10 cellular contexts compared by ENCODE assay signal in genomic region chr19:49862411-49863253, GRCh38. TPM values are rescaled to one million over a fixed set of nuclear protein-coding genes. Genes with fewer than 3 reads are reported as not detected.
DNase-seq lines count a peak whose midpoint lies in the region; ATAC-seq and TF ChIP-seq lines count a peak whose summit lies in the region.
"Had no signal": no experiment of that assay in that cellular context is flagged by ENCODE, and none has a peak within 500 bp of the region (broad histone marks: within the 10 kb centered on the region; RNA-seq: fewer than 3 reads in every experiment).

No MANE protein-coding gene starts in this region.

- H3K9ac ChIP-seq in Karpas-422 (ENCODE audit: low read length), result no peak overlapping the region

- H3K4me3 ChIP-seq in Karpas-422 (ENCODE audit: low read length) (no peak overlapping the region), retinal pigment epithelial cell (ENCODE audit: low read length) (no peak overlapping the region)

- intact Hi-C loops in activated CD4-positive, alpha-beta T cell treated with anti-CD3 and anti-CD28 coated beads for 36 hours (cut with DNase I, micrococcal nuclease), result no loop called here
- intact Hi-C loops in activated CD4-positive, alpha-beta T cell treated with anti-CD3 and anti-CD28 coated beads, Interleukin-2, amount 10 ng/mL, durations not matched to agents 24 days and 14 days (cut with micrococcal nuclease), result no loop called here

- no peak overlapping the region for H3K27ac ChIP-seq in Karpas-422 (ENCODE audit: low read length)
- H3K27ac ChIP-seq: epithelial cell of prostate had no signal

- no peak for ATAC-seq in activated CD4-positive, alpha-beta T cell treated with anti-CD3 and anti-CD28 coated beads for 36 hours
- no peak for ATAC-seq in omental fat pad (ENCODE audit: low FRiP score)

- peaks cover 35% of the 10 kb centered on the region for H4K20me1 ChIP-seq in Karpas-422 (ENCODE audit: insufficient read depth, low read depth, low read length)

- no peak overlapping the region for H2AFZ ChIP-seq in Karpas-422 (ENCODE audit: low read length)

- CTCF ChIA-PET in activated CD4-positive, alpha-beta T cell treated with anti-CD3 and anti-CD28 coated beads for 36 hours (lab: Charles Lee), result interaction anchor here (0.5 kb wide), 1 partner anchor 288 kb away, joined by 3 read pairs; no protein-coding TSS in a partner anchor

- TF ChIP-seq CTCF in endothelial cell (IDR thresholded peaks at IDR 0.05; ENCODE audit: unreplicated experiment) (no peak), retinal pigment epithelial cell (conservative IDR thresholded peaks at IDR 0.05; ENCODE audit: low read depth, low read length) (peak; percentile 49), omental fat pad (IDR thresholded peaks at IDR 0.05) (no peak)

- peaks cover 31% of the 10 kb centered on the region for H3K79me2 ChIP-seq in Karpas-422 (ENCODE audit: low read length)

- DNase-seq in activated CD4-positive, alpha-beta T cell treated with anti-CD3 and anti-CD28 coated beads for 36 hours, result peak; percentile 58
- DNase-seq in activated CD4-positive, alpha-beta T cell treated with anti-CD3 and anti-CD28 coated beads, Interleukin-2, amount 10 ng/mL, durations not matched to agents 24 days and 14 days, result no peak
- DNase-seq in Karpas-422, result peak; percentile 67
- DNase-seq in endothelial cell (ENCODE audit: low spot score), result peak; percentile 60
- DNase-seq in retinal pigment epithelial cell (ENCODE audit: low read depth), result no peak
- no peak for DNase-seq in middle frontal gyrus (ENCODE audit: extremely low spot score, low spot score)
- no peak for DNase-seq in omental fat pad (ENCODE audit: low spot score)
- no peak for DNase-seq in central memory CD4-positive, alpha-beta T cell

- POLR2A ChIA-PET in activated CD4-positive, alpha-beta T cell treated with anti-CD3 and anti-CD28 coated beads for 36 hours (lab: Charles Lee), result interaction anchor here (1.0 kb wide), 1 partner anchor 68 kb away, joined by 3 read pairs; no protein-coding TSS in a partner anchor

- peaks cover 18% of the 10 kb centered on the region for H3K4me1 ChIP-seq in Karpas-422 (ENCODE audit: low read length)

- no peaks in the 10 kb centered on the region for H3K27me3 ChIP-seq in Karpas-422 (ENCODE audit: low read length)

- H3K9me3 ChIP-seq in Karpas-422 (ENCODE audit: low read length), result no peaks in the 10 kb centered on the region

- H3K36me3 ChIP-seq in Karpas-422 (ENCODE audit: insufficient read depth, low read length), result peaks cover 35% of the 10 kb centered on the region

- no peaks in the 10 kb centered on the region for H3K9me2 ChIP-seq in Karpas-422 (replicated peaks; ENCODE audit: insufficient read depth, low read length)

- H3K9me3 Mint-ChIP-seq in activated CD4-positive, alpha-beta T cell treated with anti-CD3 and anti-CD28 coated beads for 36 hours (ENCODE audit: low read depth), result no peaks in the 10 kb centered on the region
- no peaks in the 10 kb centered on the region for H3K9me3 Mint-ChIP-seq in activated CD4-positive, alpha-beta T cell treated with anti-CD3 and anti-CD28 coated beads, Interleukin-2, amount 10 ng/mL, durations not matched to agents 24 days and 14 days
- H3K9me3 Mint-ChIP-seq in endothelial cell (ENCODE audit: unreplicated experiment), result no peaks in the 10 kb centered on the region
- H3K9me3 Mint-ChIP-seq: CD4-positive, alpha-beta memory T cell had no signal

- H3K27me3 Mint-ChIP-seq in activated CD4-positive, alpha-beta T cell treated with anti-CD3 and anti-CD28 coated beads for 36 hours, result no peaks in the 10 kb centered on the region
- H3K27me3 Mint-ChIP-seq in activated CD4-positive, alpha-beta T cell treated with anti-CD3 and anti-CD28 coated beads, Interleukin-2, amount 10 ng/mL, durations not matched to agents 24 days and 14 days, result no peaks in the 10 kb centered on the region
- peaks cover 33% of the 10 kb centered on the region for H3K27me3 Mint-ChIP-seq in endothelial cell (ENCODE audit: unreplicated experiment)
- H3K27me3 Mint-ChIP-seq: CD4-positive, alpha-beta memory T cell had no signal

- H3K4me1 Mint-ChIP-seq in activated CD4-positive, alpha-beta T cell treated with anti-CD3 and anti-CD28 coated beads for 36 hours, result peaks cover 24% of the 10 kb centered on the region
- peaks cover 19% of the 10 kb centered on the region for H3K4me1 Mint-ChIP-seq in activated CD4-positive, alpha-beta T cell treated with anti-CD3 and anti-CD28 coated beads, Interleukin-2, amount 10 ng/mL, durations not matched to agents 24 days and 14 days
- H3K4me1 Mint-ChIP-seq in endothelial cell (ENCODE audit: unreplicated experiment), result peaks cover 19% of the 10 kb centered on the region

- no peak overlapping the region for H3K27ac Mint-ChIP-seq in activated CD4-positive, alpha-beta T cell treated with anti-CD3 and anti-CD28 coated beads for 36 hours
- H3K27ac Mint-ChIP-seq in activated CD4-positive, alpha-beta T cell treated with anti-CD3 and anti-CD28 coated beads, Interleukin-2, amount 10 ng/mL, durations not matched to agents 24 days and 14 days, result no peak overlapping the region
- H3K27ac Mint-ChIP-seq in endothelial cell (ENCODE audit: unreplicated experiment), result peak overlapping the region; percentile 80

- H3K36me3 Mint-ChIP-seq in activated CD4-positive, alpha-beta T cell treated with anti-CD3 and anti-CD28 coated beads for 36 hours (ENCODE audit: low read depth), result peaks cover 54% of the 10 kb centered on the region
- peaks cover 47% of the 10 kb centered on the region for H3K36me3 Mint-ChIP-seq in activated CD4-positive, alpha-beta T cell treated with anti-CD3 and anti-CD28 coated beads, Interleukin-2, amount 10 ng/mL, durations not matched to agents 24 days and 14 days (ENCODE audit: low read depth)
- H3K36me3 Mint-ChIP-seq in endothelial cell (ENCODE audit: low read depth, unreplicated experiment), result peaks cover 38% of the 10 kb centered on the region

- H3K4me2 ChIP-seq in Karpas-422 (ENCODE audit: low read depth, low read length, poor library complexity, severe bottlenecking), result no peak overlapping the region

- H3K4me3 Mint-ChIP-seq in activated CD4-positive, alpha-beta T cell treated with anti-CD3 and anti-CD28 coated beads for 36 hours, result no peak overlapping the region
- H3K4me3 Mint-ChIP-seq in activated CD4-positive, alpha-beta T cell treated with anti-CD3 and anti-CD28 coated beads, Interleukin-2, amount 10 ng/mL, durations not matched to agents 24 days and 14 days, result no peak overlapping the region
- H3K4me3 Mint-ChIP-seq in endothelial cell (ENCODE audit: unreplicated experiment), result peak overlapping the region; percentile 85

RNA-seq across cellular contexts. Expression of gene PNKP, which starts 4.7 kb away (rescaled TPM):
- total RNA-seq in activated CD4-positive, alpha-beta T cell treated with anti-CD3 and anti-CD28 coated beads for 36 hours, result 10 to 100 TPM; 59.5 to 65.7 TPM
- 123 and 124 TPM in 2 replicates for total RNA-seq in activated CD4-positive, alpha-beta T cell treated with anti-CD3 and anti-CD28 coated beads, Interleukin-2, amount 10 ng/mL, durations not matched to agents 24 days and 14 days
- total RNA-seq in Karpas-422 (2014; rRNA removed; shearing (Covaris generic); ENCODE audit: low replicate concordance), result 49.4 and 101 TPM in 2 replicates
- total RNA-seq in endothelial cell (ENCODE audit: unreplicated experiment) (96.0 TPM), omental fat pad (10 to 100 TPM; 33.9 to 69.7 (median 50.2) TPM)

RNA-seq across cellular contexts. Expression of gene PTOV1, which starts 11.7 kb away (rescaled TPM):
- total RNA-seq in activated CD4-positive, alpha-beta T cell treated with anti-CD3 and anti-CD28 coated beads for 36 hours, result 100 to 1,000 TPM in 1 of 2 experiments, 10 to 100 TPM in 1; 76.9 to 104 TPM
- 121 and 124 TPM in 2 replicates for total RNA-seq in activated CD4-positive, alpha-beta T cell treated with anti-CD3 and anti-CD28 coated beads, Interleukin-2, amount 10 ng/mL, durations not matched to agents 24 days and 14 days
- total RNA-seq in Karpas-422 (2014; rRNA removed; shearing (Covaris generic); ENCODE audit: low replicate concordance), result 67.8 and 114 TPM in 2 replicates
- total RNA-seq in endothelial cell (ENCODE audit: unreplicated experiment) (231 TPM), omental fat pad (10 to 100 TPM; 37.3 to 64.8 (median 58.1) TPM)

RNA-seq across cellular contexts. Expression of gene AKT1S1, which starts 14.5 kb away (rescaled TPM):
- total RNA-seq in activated CD4-positive, alpha-beta T cell treated with anti-CD3 and anti-CD28 coated beads for 36 hours, result 10 to 100 TPM; 16.1 to 20.3 TPM
- 31.5 and 33.5 TPM in 2 replicates for total RNA-seq in activated CD4-positive, alpha-beta T cell treated with anti-CD3 and anti-CD28 coated beads, Interleukin-2, amount 10 ng/mL, durations not matched to agents 24 days and 14 days
- 8.2 and 8.9 TPM in 2 replicates for total RNA-seq in Karpas-422 (2014; rRNA removed; shearing (Covaris generic); ENCODE audit: low replicate concordance)
- total RNA-seq in endothelial cell (ENCODE audit: unreplicated experiment), result 48.2 TPM
- total RNA-seq in omental fat pad, result 10 to 100 TPM; 12.2 to 18.3 (median 14.7) TPM

RNA-seq across cellular contexts. Expression of gene TBC1D17, which starts 14.9 kb away (rescaled TPM):
- total RNA-seq in activated CD4-positive, alpha-beta T cell treated with anti-CD3 and anti-CD28 coated beads for 36 hours, result 10 to 100 TPM; 29.1 to 29.6 TPM
- total RNA-seq in activated CD4-positive, alpha-beta T cell treated with anti-CD3 and anti-CD28 coated beads, Interleukin-2, amount 10 ng/mL, durations not matched to agents 24 days and 14 days, result 36.5 and 36.8 TPM in 2 replicates
- total RNA-seq in Karpas-422 (2014; rRNA removed; shearing (Covaris generic); ENCODE audit: low replicate concordance), result 13.6 and 17.8 TPM in 2 replicates
- total RNA-seq in endothelial cell (ENCODE audit: unreplicated experiment), result 36.8 TPM
- 10 to 100 TPM; 15.6 to 24.9 (median 22.3) TPM for total RNA-seq in omental fat pad

RNA-seq across cellular contexts. Expression of gene IL4I1, which starts 34.1 kb away (rescaled TPM):
- 10 to 100 TPM; 21.2 to 22.2 TPM for total RNA-seq in activated CD4-positive, alpha-beta T cell treated with anti-CD3 and anti-CD28 coated beads for 36 hours
- total RNA-seq in activated CD4-positive, alpha-beta T cell treated with anti-CD3 and anti-CD28 coated beads, Interleukin-2, amount 10 ng/mL, durations not matched to agents 24 days and 14 days, result 40.4 and 41.4 TPM in 2 replicates
- not detected in 2 replicates for total RNA-seq in Karpas-422 (2014; rRNA removed; shearing (Covaris generic); ENCODE audit: low replicate concordance)
- total RNA-seq in endothelial cell (ENCODE audit: unreplicated experiment) (0.90 TPM), omental fat pad (1 to 10 TPM in 2 of 4 donors, under 1 TPM in 1, not detected in 1; 0.56 to 5.5 (median 1.5) TPM)

Comparison
In these comparisons a context has a peak if more than half of its experiments do, and no peak if none do; other contexts are left out.
1. DNase-seq: peak in activated CD4-positive, alpha-beta T cell treated with anti-CD3 and anti-CD28 coated beads for 36 hours (single experiment), Karpas-422 (single experiment) and endothelial cell (single experiment); none in activated CD4-positive, alpha-beta T cell treated with anti-CD3 and anti-CD28 coated beads, Interleukin-2, amount 10 ng/mL, durations not matched to agents 24 days and 14 days (single experiment), retinal pigment epithelial cell (single experiment), middle frontal gyrus (single experiment), omental fat pad (single experiment) and central memory CD4-positive, alpha-beta T cell (single experiment).